In genomic region chr12:76777765-76778216, GRCh38 we compare ENCODE assay signal across 9 cellular contexts. TPM values are rescaled to one million over a fixed set of nuclear protein-coding genes. Genes with fewer than 3 reads are reported as not detected.
DNase-seq lines count a peak whose midpoint lies in the region; ATAC-seq and TF ChIP-seq lines count a peak whose summit lies in the region.
"Had no signal": no experiment of that assay in that cellular context is flagged by ENCODE, and none has a peak within 500 bp of the region (broad histone marks: within the 10 kb centered on the region; RNA-seq: fewer than 3 reads in every experiment).

No MANE protein-coding gene starts in this region.

- H3K4me1 ChIP-seq in neutrophil (ENCODE audit: control insufficient read depth in 1 of 2, insufficient read depth in 1 of 2, low read depth in 1 of 2, low read length in 1 of 2) (peaks cover 36 to 49% of the 10 kb centered on the region in 2 experiments), colonic mucosa (no peaks in the 10 kb centered on the region)

- H3K27me3 ChIP-seq in neutrophil: no peaks in the 10 kb centered on the region
- H3K27me3 ChIP-seq in colonic mucosa: no peaks in the 10 kb centered on the region

- peak; percentile 41 for DNase-seq in DMS53 (lab: John Stamatoyannopoulos, UW)
- DNase-seq in DMS53 treated with DMSO at 0.1 percent for 48 hours (lab: John Stamatoyannopoulos, UW; ENCODE audit: unreplicated experiment): no peak
- DNase-seq in MV-4-11 (lab: John Stamatoyannopoulos, UW): peak; percentile 42
- DNase-seq in NCI-H2227 (lab: John Stamatoyannopoulos, UW; ENCODE audit: unreplicated experiment): no peak
- no peak for DNase-seq in putamen (ENCODE audit: low spot score)
- no peak for DNase-seq in colonic mucosa

- peak; percentile 100 for ATAC-seq in HG02623 (IDR thresholded peaks at IDR 0.05; ENCODE audit: unreplicated experiment)

- H3K9ac ChIP-seq in colonic mucosa (ENCODE audit: low read depth in 2 of 2, low read length in 2 of 2): no peak overlapping the region

- H3K9me3 ChIP-seq in neutrophil: no peaks in the 10 kb centered on the region
- no peaks in the 10 kb centered on the region for H3K9me3 ChIP-seq in colonic mucosa

- intact Hi-C loops in colonic mucosa (cut with DNase I): no loop called here

- H3K4me3 ChIP-seq in neutrophil (ENCODE audit: low read depth in 1 of 2, low read length in 1 of 2) (peak overlapping the region; percentile 25 to 32), colonic mucosa (no peak overlapping the region)

- no peak for TF ChIP-seq CTCF in neutrophil (IDR thresholded peaks at IDR 0.05)
- no peak for TF ChIP-seq CTCF in colonic mucosa (IDR thresholded peaks at IDR 0.05)

- H3K36me3 ChIP-seq in neutrophil (no peaks in the 10 kb centered on the region), colonic mucosa (no peaks in the 10 kb centered on the region)

- H3K27ac ChIP-seq in neutrophil (peak overlapping the region; percentile 86), colonic mucosa (no peak overlapping the region)
- H3K27ac ChIP-seq: 22Rv1 had no signal

RNA-seq across cellular contexts. Expression of gene ZDHHC17, which starts 13.9 kb away (rescaled TPM):
- total RNA-seq in colonic mucosa: 10 to 100 TPM; 15.7 to 16.6 TPM

Comparison
In these comparisons a context has a peak if more than half of its experiments do, and no peak if none do; other contexts are left out.
1. DNase-seq: peak in DMS53 (single experiment) and MV-4-11 (single experiment); none in DMS53 treated with DMSO at 0.1 percent for 48 hours (single experiment), NCI-H2227 (single experiment), putamen (single experiment) and colonic mucosa (single experiment).